In the genomic region with DNA sequence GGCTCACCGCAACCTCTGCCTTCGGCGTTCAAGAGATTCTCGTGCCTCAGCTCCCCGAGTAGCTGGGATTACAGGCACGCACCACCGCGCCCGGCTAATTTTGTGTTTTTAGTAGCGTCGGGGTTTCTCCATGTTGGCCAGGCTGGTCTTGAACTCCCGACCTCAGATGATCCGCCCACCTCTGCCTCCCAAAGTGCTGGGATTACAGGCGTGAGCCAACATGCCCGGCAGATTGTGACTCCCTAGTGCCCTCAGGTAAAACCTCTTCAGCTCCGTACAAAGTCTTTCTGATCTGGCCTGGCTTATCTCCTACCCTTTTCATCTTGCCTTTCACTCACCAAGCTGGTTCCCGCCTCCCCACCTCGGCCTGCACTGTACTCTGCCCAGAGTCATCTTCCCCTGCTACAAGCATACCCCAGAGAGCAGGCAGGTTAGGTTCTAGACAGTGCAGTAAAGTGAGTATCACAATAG, we compare ENCODE assay signal across 1 cellular context.
A peak's percentile ranks its signal among the peaks of the same experiment; 100 is the strongest.
TF ChIP-seq lines count a peak whose summit lies in the region.

No MANE protein-coding gene starts in this region.

TF ChIP-seq in HEK293, 187 proteins besides CTCF, POLR2A, EP300 and RAD21 (continued from another document):
- peak; percentile 51; the same call in 1 of the 2 replicates for TF ChIP-seq TRIM28 (IDR thresholded peaks at IDR 0.05; ENCODE audit: borderline replicate concordance, low read length)
- no peak for TF ChIP-seq ZNF596 (tag by site-specific recombination; IDR thresholded peaks at IDR 0.05)
- no peak for TF ChIP-seq ZNF335 (tag by site-specific recombination; conservative IDR thresholded peaks at IDR 0.05)
- TF ChIP-seq ZNF24 (tag by site-specific recombination; IDR thresholded peaks at IDR 0.05): no peak
- no peak for TF ChIP-seq ZNF558 (tag by site-specific recombination; IDR thresholded peaks at IDR 0.05)
- TF ChIP-seq ZBTB48 (tag by site-specific recombination; IDR thresholded peaks at IDR 0.05): no peak
- TF ChIP-seq HOXC10 (CRISPR knock-in tag; IDR thresholded peaks at IDR 0.05): no peak
- no peak for TF ChIP-seq ZNF266 (tag by site-specific recombination; IDR thresholded peaks at IDR 0.05; ENCODE audit: low read depth)
- TF ChIP-seq ZNF776 (tag by site-specific recombination; IDR thresholded peaks at IDR 0.05; ENCODE audit: borderline replicate concordance): no peak
- TF ChIP-seq GLI4 (tag by site-specific recombination; IDR thresholded peaks at IDR 0.05): no peak
- no peak for TF ChIP-seq ZNF707 (tag by site-specific recombination; IDR thresholded peaks at IDR 0.05)
- 0 out of 2 replicates have a peak, but pooled peaks have one; percentile 19 for TF ChIP-seq ZXDB (tag by site-specific recombination; IDR thresholded peaks at IDR 0.05)
- TF ChIP-seq, protein P1, sequence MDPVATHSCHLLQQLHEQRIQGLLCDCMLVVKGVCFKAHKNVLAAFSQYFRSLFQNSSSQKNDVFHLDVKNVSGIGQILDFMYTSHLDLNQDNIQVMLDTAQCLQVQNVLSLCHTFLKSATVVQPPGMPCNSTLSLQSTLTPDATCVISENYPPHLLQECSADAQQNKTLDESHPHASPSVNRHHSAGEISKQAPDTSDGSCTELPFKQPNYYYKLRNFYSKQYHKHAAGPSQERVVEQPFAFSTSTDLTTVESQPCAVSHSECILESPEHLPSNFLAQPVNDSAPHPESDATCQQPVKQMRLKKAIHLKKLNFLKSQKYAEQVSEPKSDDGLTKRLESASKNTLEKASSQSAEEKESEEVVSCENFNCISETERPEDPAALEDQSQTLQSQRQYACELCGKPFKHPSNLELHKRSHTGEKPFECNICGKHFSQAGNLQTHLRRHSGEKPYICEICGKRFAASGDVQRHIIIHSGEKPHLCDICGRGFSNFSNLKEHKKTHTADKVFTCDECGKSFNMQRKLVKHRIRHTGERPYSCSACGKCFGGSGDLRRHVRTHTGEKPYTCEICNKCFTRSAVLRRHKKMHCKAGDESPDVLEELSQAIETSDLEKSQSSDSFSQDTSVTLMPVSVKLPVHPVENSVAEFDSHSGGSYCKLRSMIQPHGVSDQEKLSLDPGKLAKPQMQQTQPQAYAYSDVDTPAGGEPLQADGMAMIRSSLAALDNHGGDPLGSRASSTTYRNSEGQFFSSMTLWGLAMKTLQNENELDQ (tag by site-specific recombination; IDR thresholded peaks at IDR 0.05; ENCODE audit: low read depth): no peak
- TF ChIP-seq, protein P2, sequence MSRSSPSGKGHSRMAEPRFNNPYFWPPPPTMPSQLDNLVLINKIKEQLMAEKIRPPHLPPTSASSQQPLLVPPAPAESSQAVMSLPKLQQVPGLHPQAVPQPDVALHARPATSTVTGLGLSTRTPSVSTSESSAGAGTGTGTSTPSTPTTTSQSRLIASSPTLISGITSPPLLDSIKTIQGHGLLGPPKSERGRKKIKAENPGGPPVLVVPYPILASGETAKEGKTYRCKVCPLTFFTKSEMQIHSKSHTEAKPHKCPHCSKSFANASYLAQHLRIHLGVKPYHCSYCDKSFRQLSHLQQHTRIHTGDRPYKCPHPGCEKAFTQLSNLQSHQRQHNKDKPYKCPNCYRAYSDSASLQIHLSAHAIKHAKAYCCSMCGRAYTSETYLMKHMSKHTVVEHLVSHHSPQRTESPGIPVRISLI (tag by site-specific recombination; IDR thresholded peaks at IDR 0.05): no peak
- TF ChIP-seq ZNF792 (tag by site-specific recombination; IDR thresholded peaks at IDR 0.05): no peak
- TF ChIP-seq SCRT2 (tag by site-specific recombination; IDR thresholded peaks at IDR 0.05): no peak
- no peak for TF ChIP-seq ZNF529 (tag by site-specific recombination; IDR thresholded peaks at IDR 0.05; ENCODE audit: insufficient replicate concordance)
- peak; percentile 87 for TF ChIP-seq ZFHX2 (tag by site-specific recombination; conservative IDR thresholded peaks at IDR 0.05)
- peak; percentile 52; the same call in 1 of the 2 replicates for TF ChIP-seq PRDM1 (tag by site-specific recombination; IDR thresholded peaks at IDR 0.05)
- no peak for TF ChIP-seq ZNF354C (tag by site-specific recombination; IDR thresholded peaks at IDR 0.05; ENCODE audit: borderline replicate concordance, low read depth)
- TF ChIP-seq, protein P3, sequence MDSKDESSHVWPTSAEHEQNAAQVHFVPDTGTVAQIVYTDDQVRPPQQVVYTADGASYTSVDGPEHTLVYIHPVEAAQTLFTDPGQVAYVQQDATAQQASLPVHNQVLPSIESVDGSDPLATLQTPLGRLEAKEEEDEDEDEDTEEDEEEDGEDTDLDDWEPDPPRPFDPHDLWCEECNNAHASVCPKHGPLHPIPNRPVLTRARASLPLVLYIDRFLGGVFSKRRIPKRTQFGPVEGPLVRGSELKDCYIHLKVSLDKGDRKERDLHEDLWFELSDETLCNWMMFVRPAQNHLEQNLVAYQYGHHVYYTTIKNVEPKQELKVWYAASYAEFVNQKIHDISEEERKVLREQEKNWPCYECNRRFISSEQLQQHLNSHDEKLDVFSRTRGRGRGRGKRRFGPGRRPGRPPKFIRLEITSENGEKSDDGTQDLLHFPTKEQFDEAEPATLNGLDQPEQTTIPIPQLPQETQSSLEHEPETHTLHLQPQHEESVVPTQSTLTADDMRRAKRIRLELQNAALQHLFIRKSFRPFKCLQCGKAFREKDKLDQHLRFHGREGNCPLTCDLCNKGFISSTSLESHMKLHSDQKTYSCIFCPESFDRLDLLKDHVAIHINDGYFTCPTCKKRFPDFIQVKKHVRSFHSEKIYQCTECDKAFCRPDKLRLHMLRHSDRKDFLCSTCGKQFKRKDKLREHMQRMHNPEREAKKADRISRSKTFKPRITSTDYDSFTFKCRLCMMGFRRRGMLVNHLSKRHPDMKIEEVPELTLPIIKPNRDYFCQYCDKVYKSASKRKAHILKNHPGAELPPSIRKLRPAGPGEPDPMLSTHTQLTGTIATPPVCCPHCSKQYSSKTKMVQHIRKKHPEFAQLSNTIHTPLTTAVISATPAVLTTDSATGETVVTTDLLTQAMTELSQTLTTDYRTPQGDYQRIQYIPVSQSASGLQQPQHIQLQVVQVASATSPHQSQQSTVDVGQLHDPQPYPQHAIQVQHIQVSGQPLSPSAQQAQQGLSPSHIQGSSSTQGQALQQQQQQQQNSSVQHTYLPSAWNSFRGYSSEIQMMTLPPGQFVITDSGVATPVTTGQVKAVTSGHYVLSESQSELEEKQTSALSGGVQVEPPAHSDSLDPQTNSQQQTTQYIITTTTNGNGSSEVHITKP (tag by site-specific recombination; IDR thresholded peaks at IDR 0.05): peak; percentile 33; the same call in 1 of the 2 replicates
- TF ChIP-seq KLF10 (tag by site-specific recombination; IDR thresholded peaks at IDR 0.05): no peak
- no peak for TF ChIP-seq FEZF1 (tag by site-specific recombination; IDR thresholded peaks at IDR 0.05)
- peak; percentile 46; the same call in 1 of the 2 replicates for TF ChIP-seq WT1 (tag by site-specific recombination; IDR thresholded peaks at IDR 0.05)
- no peak for TF ChIP-seq BCL11A (tag by site-specific recombination; IDR thresholded peaks at IDR 0.05; ENCODE audit: low read depth)
- TF ChIP-seq ZNF600 (tag by site-specific recombination; IDR thresholded peaks at IDR 0.05): peak; percentile 77
- TF ChIP-seq, protein P4, sequence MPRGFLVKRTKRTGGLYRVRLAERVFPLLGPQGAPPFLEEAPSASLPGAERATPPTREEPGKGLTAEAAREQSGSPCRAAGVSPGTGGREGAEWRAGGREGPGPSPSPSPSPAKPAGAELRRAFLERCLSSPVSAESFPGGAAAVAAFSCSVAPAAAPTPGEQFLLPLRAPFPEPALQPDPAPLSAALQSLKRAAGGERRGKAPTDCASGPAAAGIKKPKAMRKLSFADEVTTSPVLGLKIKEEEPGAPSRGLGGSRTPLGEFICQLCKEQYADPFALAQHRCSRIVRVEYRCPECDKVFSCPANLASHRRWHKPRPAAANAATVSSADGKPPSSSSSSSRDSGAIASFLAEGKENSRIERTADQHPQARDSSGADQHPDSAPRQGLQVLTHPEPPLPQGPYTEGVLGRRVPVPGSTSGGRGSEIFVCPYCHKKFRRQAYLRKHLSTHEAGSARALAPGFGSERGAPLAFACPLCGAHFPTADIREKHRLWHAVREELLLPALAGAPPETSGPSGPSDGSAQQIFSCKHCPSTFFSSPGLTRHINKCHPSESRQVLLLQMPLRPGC (tag by site-specific recombination; IDR thresholded peaks at IDR 0.05): no peak
- TF ChIP-seq ZBTB20 (tag by site-specific recombination; IDR thresholded peaks at IDR 0.05): 0 out of 2 replicates have a peak, but pooled peaks have one; percentile 37
- no peak for TF ChIP-seq ZNF658 (tag by site-specific recombination; IDR thresholded peaks at IDR 0.05)
- no peak for TF ChIP-seq KLF8 (tag by site-specific recombination; IDR thresholded peaks at IDR 0.05)
- peak; percentile 48; the same call in 1 of the 2 replicates for TF ChIP-seq TCF7L2 (IDR thresholded peaks at IDR 0.05; ENCODE audit: borderline replicate concordance, low read depth, low read length)
- TF ChIP-seq EGR2 (tag by site-specific recombination; IDR thresholded peaks at IDR 0.05; ENCODE audit: low read depth): peak; percentile 63
- no peak for TF ChIP-seq ZNF175 (tag by site-specific recombination; IDR thresholded peaks at IDR 0.05)
